10 cellular contexts compared by ENCODE assay signal in genomic region chr22:27420817-27421361, GRCh38.
DNase-seq lines count a peak whose midpoint lies in the region; ATAC-seq and TF ChIP-seq lines count a peak whose summit lies in the region.
"Had no signal": no experiment of that assay in that cellular context is flagged by ENCODE, and none has a peak within 500 bp of the region (broad histone marks: within the 10 kb centered on the region; RNA-seq: fewer than 3 reads in every experiment).

No MANE protein-coding gene starts in this region.

- CTCF ChIA-PET in MCF 10A (lab: Yijun Ruan, JAX), result interaction anchor here (0.6 to 6.9 kb wide), 5 partner anchors 16 to 665 kb away, joined by 3 to 48 read pairs (median 5); no protein-coding TSS in a partner anchor
- CTCF ChIA-PET in CD4-positive, alpha-beta T cell (lab: Charles Lee), result no interaction called here

- no peaks in the 10 kb centered on the region for H3K27me3 Mint-ChIP-seq in MCF 10A (ENCODE audit: insufficient read depth, unreplicated experiment)
- peaks cover 47% of the 10 kb centered on the region for H3K27me3 Mint-ChIP-seq in CD4-positive, alpha-beta T cell

- peak; percentile 42 for DNase-seq in HCEC 1CT
- DNase-seq in MCF 10A (ENCODE audit: unreplicated experiment), result peak; percentile 96
- peak; percentile 81 for DNase-seq in iris pigment epithelial cell (ENCODE audit: low read depth)
- peak; percentile 99 for DNase-seq in smooth muscle cell of the brain vasculature (ENCODE audit: low read depth, low spot score)
- DNase-seq in NCI-H82 (lab: John Stamatoyannopoulos, UW), result no peak
- no peak for DNase-seq in CD4-positive, alpha-beta T cell
- DNase-seq in iPS-NIHi7 (ENCODE audit: extremely low spot score), result no peak
- no peak for DNase-seq in NCI-H524 (lab: John Stamatoyannopoulos, UW)

- H3K27ac ChIP-seq in CD4-positive, alpha-beta T cell (ENCODE audit: low read depth, low read length), result no peak overlapping the region

- no peaks in the 10 kb centered on the region for H3K9me3 Mint-ChIP-seq in MCF 10A (ENCODE audit: unreplicated experiment)
- H3K9me3 Mint-ChIP-seq in CD4-positive, alpha-beta T cell, result peaks cover 3% of the 10 kb centered on the region
- H3K9me3 Mint-ChIP-seq: central memory CD8-positive, alpha-beta T cell; T-helper 1 cell treated with Interleukin-12 subunit alpha and Interleukin-12 subunit beta and Interleukin-4 antibody, amounts not matched to agents 30 μg/mL and 1 μg/mL, for 36 hours had no signal

- H3K27me3 ChIP-seq in CD4-positive, alpha-beta T cell (ENCODE audit: control insufficient read depth, insufficient read depth, low read length), result no peaks in the 10 kb centered on the region

- no peak for TF ChIP-seq CTCF in MCF 10A (IDR thresholded peaks at IDR 0.05; ENCODE audit: unreplicated experiment)
- no peak for TF ChIP-seq CTCF in CD4-positive, alpha-beta T cell (IDR thresholded peaks at IDR 0.05)

- H3K9me3 ChIP-seq in CD4-positive, alpha-beta T cell (ENCODE audit: control insufficient read depth, low read length), result no peaks in the 10 kb centered on the region

- peaks cover 18% of the 10 kb centered on the region for H3K36me3 Mint-ChIP-seq in MCF 10A (ENCODE audit: insufficient read depth, unreplicated experiment)
- H3K36me3 Mint-ChIP-seq in CD4-positive, alpha-beta T cell (ENCODE audit: low read depth), result no peaks in the 10 kb centered on the region

- ATAC-seq in CD4-positive, alpha-beta T cell (ENCODE audit: poor library complexity), result no peak

- POLR2A ChIA-PET in MCF 10A (lab: Yijun Ruan, JAX), result interaction anchor here (0.6 to 4.4 kb wide), 11 partner anchors 9 to 328 kb away, joined by 3 to 63 read pairs (median 4); no protein-coding TSS in a partner anchor
- POLR2A ChIA-PET in CD4-positive, alpha-beta T cell (lab: Charles Lee), result no interaction called here

- peaks cover 46% of the 10 kb centered on the region for H3K4me1 Mint-ChIP-seq in MCF 10A (ENCODE audit: insufficient read depth, unreplicated experiment)
- no peaks in the 10 kb centered on the region for H3K4me1 Mint-ChIP-seq in CD4-positive, alpha-beta T cell (ENCODE audit: low read depth)
- H3K4me1 Mint-ChIP-seq: central memory CD8-positive, alpha-beta T cell had no signal

- no TSS peak for BruUV-seq in MCF 10A (replicated peaks; lab: Mats Ljungman, UMichigan)

- intact Hi-C loops in MCF 10A (cut with micrococcal nuclease), result loop anchor here (2.0 to 5.0 kb wide), 2 partner anchors 36 to 56 kb away; no protein-coding TSS in a partner anchor
- intact Hi-C loops in CD4-positive, alpha-beta T cell (cut with DNase I, micrococcal nuclease), result no loop called here

- peak overlapping the region; percentile 90 for H3K27ac Mint-ChIP-seq in MCF 10A (ENCODE audit: low read depth, unreplicated experiment)
- H3K27ac Mint-ChIP-seq in CD4-positive, alpha-beta T cell, result no peak overlapping the region
- H3K27ac Mint-ChIP-seq: T-helper 1 cell treated with Interleukin-12 subunit alpha and Interleukin-12 subunit beta and Interleukin-4 antibody, amounts not matched to agents 30 μg/mL and 1 μg/mL, for 36 hours had no signal

- H3K4me3 Mint-ChIP-seq in MCF 10A (ENCODE audit: unreplicated experiment), result peak overlapping the region; percentile 65
- no peak overlapping the region for H3K4me3 Mint-ChIP-seq in CD4-positive, alpha-beta T cell
- H3K4me3 Mint-ChIP-seq: central memory CD8-positive, alpha-beta T cell; T-helper 1 cell treated with Interleukin-12 subunit alpha and Interleukin-12 subunit beta and Interleukin-4 antibody, amounts not matched to agents 30 μg/mL and 1 μg/mL, for 36 hours had no signal

Comparison
In these comparisons a context has a peak if more than half of its experiments do, and no peak if none do; other contexts are left out.
1. DNase-seq: peak in HCEC 1CT (single experiment), MCF 10A (single experiment), iris pigment epithelial cell (single experiment) and smooth muscle cell of the brain vasculature (single experiment); none in NCI-H82 (single experiment), CD4-positive, alpha-beta T cell (0 of 10), iPS-NIHi7 (single experiment) and NCI-H524 (0 of 2).